In the genomic region with DNA sequence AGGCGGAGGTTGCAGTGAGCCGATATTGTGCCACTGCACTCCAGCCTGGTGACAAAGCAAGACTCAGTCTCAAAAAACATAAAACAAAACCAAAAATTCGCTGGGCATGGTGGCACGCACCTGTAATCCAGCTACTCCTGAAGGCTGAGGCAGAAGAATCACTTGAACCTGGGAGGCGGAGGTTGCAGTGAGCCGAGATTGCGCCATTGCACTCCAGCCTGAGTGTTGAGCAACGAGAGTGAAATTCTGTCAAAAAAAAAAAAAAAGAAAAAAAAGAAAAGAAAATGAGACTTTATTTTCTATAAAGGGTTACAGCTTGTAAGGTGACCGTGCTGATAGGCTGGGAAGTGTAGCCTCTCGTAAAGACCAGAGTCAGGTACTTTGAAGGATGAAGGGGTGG, we compare ENCODE assay signal across 23 cellular contexts. TPM values are rescaled to one million over a fixed set of nuclear protein-coding genes. Genes with fewer than 3 reads are reported as not detected.
DNase-seq lines count a peak whose midpoint lies in the region; ATAC-seq, FAIRE-seq and TF ChIP-seq lines count a peak whose summit lies in the region.
"Had no signal": no experiment of that assay in that cellular context is flagged by ENCODE, and none has a peak within 500 bp of the region (broad histone marks: within the 10 kb centered on the region; RNA-seq: fewer than 3 reads in every experiment).

No MANE protein-coding gene starts in this region.

- no peak for TF ChIP-seq RAD21 in GM12878 (IDR thresholded peaks at IDR 0.05; ENCODE audit: insufficient read depth, low read depth, low read length)
- TF ChIP-seq RAD21 in K562 (CRISPR knock-in tag; conservative IDR thresholded peaks at IDR 0.05 in 1 of 2, IDR thresholded peaks at IDR 0.05 in 1 of 2), result no peak

- intact Hi-C loops in GM12878 (cut with micrococcal nuclease; ENCODE audit: unreplicated experiment), result no loop called here
- intact Hi-C loops in K562 (cut with micrococcal nuclease), result no loop called here
- intact Hi-C loops in Right ventricle myocardium inferior (cut with DNase I), result no loop called here

- no peak overlapping the region for H3K9ac ChIP-seq in GM12878 (ENCODE audit: control insufficient read depth, insufficient read depth, low read length)
- H3K9ac ChIP-seq in K562 (ENCODE audit: insufficient read depth in 1 of 2, low read depth in 2 of 2, low read length in 2 of 2), result no peak overlapping the region
- H3K9ac ChIP-seq: BLaER1 had no signal

- POLR2A ChIA-PET in GM12878 (lab: Charles Lee) (no interaction called here), K562 (lab: Yijun Ruan, JAX) (interaction anchor here (0.6 kb wide), 1 partner anchor 13 kb away, joined by 3 read pairs; no protein-coding TSS in a partner anchor)

- in situ Hi-C loops in GM12878 (cut with MboI), result no loop called here
- in situ Hi-C loops in K562 (cut with MboI), result no loop called here

- H3K9me3 ChIP-seq in GM12878 (replicated peaks; ENCODE audit: control insufficient read depth, insufficient read depth, low read length) (no peaks in the 10 kb centered on the region), K562 (replicated peaks; ENCODE audit: control insufficient read depth, insufficient read depth, low read depth, low read length) (no peaks in the 10 kb centered on the region)
- H3K9me3 ChIP-seq: BE2C, BLaER1 had no signal

- no peaks in the 10 kb centered on the region for H4K20me1 ChIP-seq in GM12878 (ENCODE audit: control insufficient read depth, insufficient read depth)
- no peaks in the 10 kb centered on the region for H4K20me1 ChIP-seq in K562 (replicated peaks; ENCODE audit: control insufficient read depth, insufficient read depth, low read length)
- H4K20me1 ChIP-seq: BLaER1 had no signal

- H3K79me2 ChIP-seq in GM12878 (ENCODE audit: control insufficient read depth, insufficient read depth, low read length) (no peaks in the 10 kb centered on the region), K562 (ENCODE audit: control insufficient read depth, insufficient read depth, low read length) (no peaks in the 10 kb centered on the region)

- H3K4me3 ChIP-seq in GM12878, result no peak overlapping the region
- no peak overlapping the region for H3K4me3 ChIP-seq in K562
- H3K4me3 ChIP-seq: BLaER1 had no signal

- TF ChIP-seq EP300 in GM12878 (IDR thresholded peaks at IDR 0.05; ENCODE audit: borderline replicate concordance in 1 of 2, control insufficient read depth in 1 of 2, low read depth in 2 of 2, low read length in 2 of 2) (no peak), K562 (IDR thresholded peaks at IDR 0.05; ENCODE audit: low read length) (no peak)

- TF ChIP-seq POLR2A in GM12878 (IDR thresholded peaks at IDR 0.05; ENCODE audit: low read depth, low read length) (no peak), K562 (conservative IDR thresholded peaks at IDR 0.05) (no peak)

- no peak overlapping the region for H3K27ac ChIP-seq in GM12878 (ENCODE audit: control insufficient read depth, insufficient read depth)
- H3K27ac ChIP-seq in K562 (ENCODE audit: extremely low read depth, low read depth, low read length), result no peak overlapping the region
- no peak overlapping the region for H3K27ac ChIP-seq in caudate nucleus (ENCODE audit: low read depth, low read length)
- H3K27ac ChIP-seq: BLaER1 had no signal

- CTCF ChIA-PET in GM12878 (lab: Yijun Ruan, JAX), result interaction anchor here (0.9 to 1.2 kb wide), 2 partner anchors 12 to 19 kb away, joined by 3 read pairs; no protein-coding TSS in a partner anchor
- CTCF ChIA-PET in K562 (lab: Yijun Ruan, JAX; ENCODE audit: low intra/inter-chr PET ratio), result no interaction called here

- no peak for TF ChIP-seq CTCF in GM12878 (IDR thresholded peaks at IDR 0.05 in 2 of 3, conservative IDR thresholded peaks at IDR 0.05 in 1 of 3; ENCODE audit: control insufficient read depth in 2 of 3, extremely low read depth in 1 of 3, insufficient read depth in 1 of 3, low read depth in 3 of 3, low read length in 3 of 3)
- no peak for TF ChIP-seq CTCF in K562 (IDR thresholded peaks at IDR 0.05 in 2 of 3, conservative IDR thresholded peaks at IDR 0.05 in 1 of 3; ENCODE audit: insufficient read depth in 2 of 3, low read depth in 1 of 3, low read length in 3 of 3)

- H3K4me2 ChIP-seq in GM12878 (ENCODE audit: control insufficient read depth, insufficient read depth), result no peak overlapping the region
- H3K4me2 ChIP-seq in K562 (ENCODE audit: insufficient read depth, low read length), result peak overlapping the region; percentile 26; the same call in 1 of the 2 replicates
- H3K4me2 ChIP-seq: BLaER1 had no signal

- H2AFZ ChIP-seq in GM12878 (ENCODE audit: control insufficient read depth, low read depth, low read length) (no peak overlapping the region), K562 (ENCODE audit: low read depth, low read length) (no peak overlapping the region)

- DNase-seq in GM12878 (ENCODE audit: low read depth, low spot score) (no peak), K562 (ENCODE audit: extremely low read depth in 1 of 4, low spot score in 3 of 4) (no peak), Right ventricle myocardium inferior (ENCODE audit: missing footprints) (no peak), caudate nucleus (lab: John Stamatoyannopoulos, UW) (no peak)
- DNase-seq: 8988T; ACHN; BE2C; C1 segment of cervical spinal cord; CD4-positive, alpha-beta memory T cell; CD4-positive, CD25-positive, alpha-beta regulatory T cell; CD8-positive, alpha-beta memory T cell; COR-L47; DMS 273 treated with DMSO at 0.1 percent for 48 hours; DMS153; DMS53; DMS79; DND-41; EL; GDM1 had no signal

- FAIRE-seq in GM12878 (lab: Jason Lieb, UNC), result peak; percentile 47
- no peak for FAIRE-seq in K562 (lab: Jason Lieb, UNC)
- FAIRE-seq: A204.1, GM12891, GM19239 had no signal

- SMC1A ChIA-PET in GM12878 (lab: Charles Lee; ENCODE audit: uncharacterized antibody, unreplicated experiment), result no interaction called here

- ATAC-seq in GM12878 (no peak), K562 (no peak), Right ventricle myocardium inferior (no peak)

- H3K27me3 ChIP-seq in GM12878 (replicated peaks in 1 of 2; ENCODE audit: control insufficient read depth in 2 of 2, insufficient read depth in 2 of 2, low read length in 1 of 2), result no peaks in the 10 kb centered on the region
- no peaks in the 10 kb centered on the region for H3K27me3 ChIP-seq in K562 (ENCODE audit: control insufficient read depth in 2 of 2, insufficient read depth in 2 of 2, low read length in 2 of 2)
- H3K27me3 ChIP-seq: BE2C, BLaER1 had no signal

- H3K36me3 ChIP-seq in GM12878 (ENCODE audit: control insufficient read depth in 2 of 2, insufficient read depth in 2 of 2, low read length in 1 of 2) (no peaks in the 10 kb centered on the region), K562 (ENCODE audit: control insufficient read depth, insufficient read depth, low read length) (no peaks in the 10 kb centered on the region; the same call in 2 of the 3 replicates)
- H3K36me3 ChIP-seq: BE2C, BLaER1 had no signal

- no TSS peak for BruUV-seq in GM12878 (replicated peaks; lab: Mats Ljungman, UMichigan)
- BruUV-seq in K562 (replicated peaks; lab: Mats Ljungman, UMichigan), result no TSS peak

- H3K4me1 ChIP-seq in GM12878 (ENCODE audit: control insufficient read depth, insufficient read depth, low read length), result no peaks in the 10 kb centered on the region
- peaks cover 4 to 14% of the 10 kb centered on the region in 2 experiments; a peak in 4 of 5 replicates for H3K4me1 ChIP-seq in K562 (replicated peaks in 1 of 2; ENCODE audit: control insufficient read depth in 2 of 2, insufficient read depth in 2 of 2, low read length in 2 of 2)
- H3K4me1 ChIP-seq: BE2C, BLaER1 had no signal

- RAD21 ChIA-PET in GM12878 (lab: Charles Lee; ENCODE audit: unreplicated experiment), result no interaction called here

- WGBS in GM12878 (ENCODE audit: insufficient coverage, insufficient replicate concordance, low lambda C conversion rate, missing lambda C conversion rate), result 67% methylated on average over 9 of the region's 10 CpGs
- 63% methylated on average over 8 of the region's 10 CpGs for WGBS in K562 (ENCODE audit: insufficient coverage, low coverage, missing lambda C conversion rate)

- no peaks in the 10 kb centered on the region for H3K9me1 ChIP-seq in K562 (ENCODE audit: control insufficient read depth, insufficient read depth, low read length)

RNA-seq across cellular contexts. Expression of a gene that starts 6.0 kb away (rescaled TPM):
- total RNA-seq in GM12878 (2013; cell fraction: nucleolus; rRNA removed), result 67.7 and 71.3 TPM in 2 replicates
- total RNA-seq in GM12878 (2014; rRNA removed) (49.5 and 55.1 TPM in 2 replicates), GM12878 (2014; rRNA removed; fragmentation: Illumina TruSeq; extraction: Trizol) (49.2 and 49.6 TPM in 2 replicates), GM12878 (2021) (27.7 and 30.2 TPM in 2 replicates), K562 (2014; rRNA removed) (72.8 and 84.0 TPM in 2 replicates), K562 (2014; rRNA removed; fragmentation: Illumina TruSeq; extraction: Trizol) (108 and 112 TPM in 2 replicates), K562 (2015; rRNA removed; fragmentation: Illumina TruSeq; extraction: Trizol) (108 and 113 TPM in 2 replicates), K562 (2021) (65.9 and 71.0 TPM in 2 replicates), Right ventricle myocardium inferior (10.5 TPM)
- 12.7 TPM for polyA plus RNA-seq in GM12878 (2011; ENCODE audit: low read depth)
- polyA plus RNA-seq in GM12878 (2011; rRNA removed) (47.2 and 54.2 TPM in 2 replicates), GM12878 (2014; fragmentation: Illumina TruSeq; extraction: Trizol) (53.3 and 58.1 TPM in 2 replicates), GM12878 (2014; fragmentation: Nextera tagmentation; extraction: Ambion mirVana) (10 to 100 TPM; 25.9 to 26.7 TPM), GM12878 (2014; rRNA removed) (33.3 and 38.4 TPM in 2 replicates), GM12878 (2016; fragmentation: Nextera tagmentation; extraction: Ambion mirVana) (10 to 100 TPM; 67.2 to 75.8 TPM), K562 (2011; rRNA removed) (88.4 and 117 TPM in 2 replicates), K562 (2014; fragmentation: Illumina TruSeq; extraction: Trizol) (95.2 and 108 TPM in 2 replicates), K562 (2014; fragmentation: Nextera tagmentation; extraction: Ambion mirVana) (10 to 100 TPM; 48.1 to 59.6 TPM), K562 (2014; rRNA removed) (65.0 and 75.2 TPM in 2 replicates)
- polyA plus RNA-seq in GM12878 (2011; cell fraction: cytosol; rRNA removed), result 26.7 and 27.9 TPM in 2 replicates
- 12.8 and 15.2 TPM in 2 replicates for polyA plus RNA-seq in GM12878 (2011; cell fraction: nucleus; rRNA removed)
- polyA plus RNA-seq in GM12878 (2012), result 16.9 and 18.4 TPM in 2 replicates
- 23.2 and 28.5 TPM in 2 replicates for polyA minus RNA-seq in GM12878 (2011; rRNA and poly(A)+ RNA removed)
- 12.2 and 18.4 TPM in 2 replicates for polyA minus RNA-seq in GM12878 (2011; cell fraction: cytosol; rRNA and poly(A)+ RNA removed)
- 11.5 and 21.1 TPM in 2 replicates for polyA minus RNA-seq in GM12878 (2011; cell fraction: nucleus; rRNA and poly(A)+ RNA removed)
- total RNA-seq in K562 (2011; cell fraction: chromatin; rRNA removed; ENCODE audit: low replicate concordance), result 79.8 and 109 TPM in 2 replicates
- total RNA-seq in K562 (2011; cell fraction: nucleolus; rRNA removed), result 76.5 and 85.5 TPM in 2 replicates
- total RNA-seq in K562 (2011; cell fraction: nucleoplasm; rRNA removed), result 116 and 173 TPM in 2 replicates
- polyA plus RNA-seq in K562 (2011; cell fraction: cytosol; rRNA removed), result 44.6 and 64.9 TPM in 2 replicates
- polyA plus RNA-seq in K562 (2011; cell fraction: nucleus; rRNA removed), result 21.6 and 25.0 TPM in 2 replicates
- 62.2 and 71.7 TPM in 2 replicates for polyA plus RNA-seq in K562 (2012)
- polyA minus RNA-seq in K562 (2011; rRNA and poly(A)+ RNA removed), result 96.3 and 102 TPM in 2 replicates
- polyA minus RNA-seq in K562 (2011; cell fraction: cytosol; rRNA and poly(A)+ RNA removed), result 43.9 and 52.8 TPM in 2 replicates
- polyA minus RNA-seq in K562 (2011; cell fraction: nucleus; rRNA and poly(A)+ RNA removed), result 24.4 and 28.4 TPM in 2 replicates

RNA-seq across cellular contexts. Expression of a gene that starts 6.7 kb away (rescaled TPM):
- total RNA-seq in GM12878 (2013; cell fraction: nucleolus; rRNA removed), result 90.1 and 94.9 TPM in 2 replicates
- total RNA-seq in GM12878 (2014; rRNA removed), result 30.0 and 32.2 TPM in 2 replicates
- 23.9 and 25.2 TPM in 2 replicates for total RNA-seq in GM12878 (2014; rRNA removed; fragmentation: Illumina TruSeq; extraction: Trizol)
- 23.5 and 24.7 TPM in 2 replicates for total RNA-seq in GM12878 (2021)
- polyA plus RNA-seq in GM12878 (2011; ENCODE audit: low read depth), result 7.0 TPM
- 27.8 and 28.6 TPM in 2 replicates for polyA plus RNA-seq in GM12878 (2011; rRNA removed)
- 12.0 and 13.4 TPM in 2 replicates for polyA plus RNA-seq in GM12878 (2011; cell fraction: cytosol; rRNA removed)
- 16.1 and 17.1 TPM in 2 replicates for polyA plus RNA-seq in GM12878 (2011; cell fraction: nucleus; rRNA removed)
- 11.3 and 14.4 TPM in 2 replicates for polyA plus RNA-seq in GM12878 (2012)
- 19.4 and 24.4 TPM in 2 replicates for polyA plus RNA-seq in GM12878 (2014; fragmentation: Illumina TruSeq; extraction: Trizol)
- polyA plus RNA-seq in GM12878 (2014; fragmentation: Nextera tagmentation; extraction: Ambion mirVana), result 10 to 100 TPM; 12.0 to 15.7 TPM
- 18.3 and 21.7 TPM in 2 replicates for polyA plus RNA-seq in GM12878 (2014; rRNA removed)
- 10 to 100 TPM; 29.5 to 30.6 TPM for polyA plus RNA-seq in GM12878 (2016; fragmentation: Nextera tagmentation; extraction: Ambion mirVana)
- polyA minus RNA-seq in GM12878 (2011; rRNA and poly(A)+ RNA removed), result 21.8 and 30.3 TPM in 2 replicates
- 13.6 and 17.4 TPM in 2 replicates for polyA minus RNA-seq in GM12878 (2011; cell fraction: cytosol; rRNA and poly(A)+ RNA removed)
- polyA minus RNA-seq in GM12878 (2011; cell fraction: nucleus; rRNA and poly(A)+ RNA removed), result 30.2 and 61.3 TPM in 2 replicates
- 46.4 and 104 TPM in 2 replicates for total RNA-seq in K562 (2011; cell fraction: chromatin; rRNA removed; ENCODE audit: low replicate concordance)
- total RNA-seq in K562 (2011; cell fraction: nucleolus; rRNA removed), result 37.0 and 41.0 TPM in 2 replicates
- 51.0 and 67.6 TPM in 2 replicates for total RNA-seq in K562 (2011; cell fraction: nucleoplasm; rRNA removed)
- total RNA-seq in K562 (2014; rRNA removed), result 36.7 and 42.2 TPM in 2 replicates
- 20.7 and 25.3 TPM in 2 replicates for total RNA-seq in K562 (2014; rRNA removed; fragmentation: Illumina TruSeq; extraction: Trizol)
- total RNA-seq in K562 (2015; rRNA removed; fragmentation: Illumina TruSeq; extraction: Trizol), result 17.0 and 18.3 TPM in 2 replicates
- 21.2 and 22.0 TPM in 2 replicates for total RNA-seq in K562 (2021)
- 24.6 and 25.6 TPM in 2 replicates for polyA plus RNA-seq in K562 (2011; rRNA removed)
- 6.0 and 14.6 TPM in 2 replicates for polyA plus RNA-seq in K562 (2011; cell fraction: cytosol; rRNA removed)
- 18.8 and 24.4 TPM in 2 replicates for polyA plus RNA-seq in K562 (2011; cell fraction: nucleus; rRNA removed)
- polyA plus RNA-seq in K562 (2012), result 18.2 and 20.0 TPM in 2 replicates
- polyA plus RNA-seq in K562 (2014; fragmentation: Illumina TruSeq; extraction: Trizol), result 14.2 and 18.4 TPM in 2 replicates
- 1 to 10 TPM; 5.5 to 10.0 TPM for polyA plus RNA-seq in K562 (2014; fragmentation: Nextera tagmentation; extraction: Ambion mirVana)
- 26.8 and 27.6 TPM in 2 replicates for polyA plus RNA-seq in K562 (2014; rRNA removed)
- polyA minus RNA-seq in K562 (2011; rRNA and poly(A)+ RNA removed), result 42.0 and 47.1 TPM in 2 replicates
- 18.7 and 19.2 TPM in 2 replicates for polyA minus RNA-seq in K562 (2011; cell fraction: cytosol; rRNA and poly(A)+ RNA removed)
- 33.8 and 49.0 TPM in 2 replicates for polyA minus RNA-seq in K562 (2011; cell fraction: nucleus; rRNA and poly(A)+ RNA removed)
- total RNA-seq in Right ventricle myocardium inferior, result 35.6 TPM
